In the genomic region with DNA sequence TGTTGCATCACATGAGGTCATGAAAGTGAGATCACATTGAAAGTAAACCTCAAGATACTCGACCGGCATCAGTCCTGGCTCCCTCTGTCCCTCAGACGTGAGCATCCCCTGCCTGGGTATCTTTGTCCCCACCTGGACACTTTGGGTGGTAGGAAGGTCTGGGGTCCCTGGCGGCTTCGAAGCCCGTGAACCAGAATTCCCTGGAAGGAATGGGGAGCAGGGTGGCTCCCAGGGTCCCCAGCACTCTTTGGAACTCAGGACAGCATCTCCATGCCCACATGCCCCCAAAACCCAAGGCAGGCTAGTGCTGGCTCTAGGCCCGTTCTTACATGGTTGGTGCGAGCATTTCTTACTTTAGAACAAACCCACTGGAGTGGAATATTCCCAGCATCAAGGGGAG, we compare ENCODE assay signal across 17 cellular contexts. TPM values are rescaled to one million over a fixed set of nuclear protein-coding genes. Genes with fewer than 3 reads are reported as not detected.
A peak's percentile ranks its signal among the peaks of the same experiment; 100 is the strongest.
DNase-seq lines count a peak whose midpoint lies in the region; ATAC-seq, FAIRE-seq and TF ChIP-seq lines count a peak whose summit lies in the region.
"Had no signal": no experiment of that assay in that cellular context is flagged by ENCODE, and none has a peak within 500 bp of the region (broad histone marks: within the 10 kb centered on the region; RNA-seq: fewer than 3 reads in every experiment).

No MANE protein-coding gene starts in this region.

- no peaks in the 10 kb centered on the region for H3K27me3 ChIP-seq in right lobe of liver
- H3K27me3 ChIP-seq in HepG2 (ENCODE audit: control insufficient read depth in 1 of 2, insufficient read depth in 2 of 2, low read length in 2 of 2): no peaks in the 10 kb centered on the region
- H3K27me3 ChIP-seq in right atrium auricular region: no peaks in the 10 kb centered on the region
- no peaks in the 10 kb centered on the region for H3K27me3 ChIP-seq in sigmoid colon

- DNase-seq in right lobe of liver: peak in 2 of 3 donors; percentile 20 to 38
- DNase-seq in HepG2 (ENCODE audit: low spot score): no peak
- DNase-seq in right atrium auricular region (ENCODE audit: low spot score): no peak
- peak; percentile 26 for DNase-seq in sigmoid colon
- DNase-seq in DMS 273 (lab: John Stamatoyannopoulos, UW; ENCODE audit: unreplicated experiment): no peak
- no peak for DNase-seq in NCI-H345 treated with DMSO at 0.1 percent for 48 hours (lab: John Stamatoyannopoulos, UW; ENCODE audit: unreplicated experiment)
- DNase-seq: GF-D8, NCI-H1436, NCI-H2081, NCI-H510A, NCI-H82, PC-9 had no signal

- TF ChIP-seq EP300 in HepG2 (IDR thresholded peaks at IDR 0.05; ENCODE audit: low read depth in 2 of 2, low read length in 2 of 2) (no peak), HepG2 (CRISPR knock-in tag; IDR thresholded peaks at IDR 0.05; ENCODE audit: borderline replicate concordance) (no peak), sigmoid colon (IDR thresholded peaks at IDR 0.05) (no peak)

- ATAC-seq in right lobe of liver: no peak
- no peak for ATAC-seq in HepG2
- no peak for ATAC-seq in HG03354 (IDR thresholded peaks at IDR 0.05; ENCODE audit: poor library complexity, severe bottlenecking, unreplicated experiment)

- H2AFZ ChIP-seq in HepG2 (ENCODE audit: low read length): no peak overlapping the region
- H2AFZ ChIP-seq: PC-9 had no signal

- no TSS peak for BruUV-seq in HepG2 (replicated peaks; lab: Mats Ljungman, UMichigan)

- intact Hi-C loops in right lobe of liver (cut with DNase I) (no loop called here), HepG2 (cut with micrococcal nuclease; ENCODE audit: unreplicated experiment) (no loop called here), sigmoid colon (cut with DNase I) (no loop called here)

- in situ Hi-C loops in HepG2 (cut with HindIII; ENCODE audit: extremely low pct_ligation_motif_present, low pct_unique_long_range_greater_than_20kb): loop anchor here (25.0 kb wide), 1 partner anchor 219 kb away; no protein-coding TSS in a partner anchor

- no peak for TF ChIP-seq RAD21 in HepG2 (CRISPR knock-in tag; IDR thresholded peaks at IDR 0.05)

- WGBS in right lobe of liver (ENCODE audit: insufficient coverage, low coverage, low lambda C conversion rate, missing lambda C conversion rate): 93% methylated on average over 2 of the region's 8 CpGs
- 95% methylated on average over 5 of the region's 8 CpGs for WGBS in HepG2 (ENCODE audit: low lambda C conversion rate)
- 86 to 94% methylated on average over 8 of the region's 8 CpGs for WGBS in sigmoid colon, 2 donors

- H3K27ac ChIP-seq in right lobe of liver: no peak overlapping the region
- H3K27ac ChIP-seq in HepG2 (ENCODE audit: extremely low read length, insufficient read depth, low read length): no peak overlapping the region
- peak overlapping the region; percentile 88 to 90 for H3K27ac ChIP-seq in right atrium auricular region
- H3K27ac ChIP-seq in sigmoid colon: no peak overlapping the region
- H3K27ac ChIP-seq: KMS-11, PC-9 had no signal

- TF ChIP-seq POLR2A in right lobe of liver (IDR thresholded peaks at IDR 0.05) (no peak), HepG2 (IDR thresholded peaks at IDR 0.05; ENCODE audit: insufficient read depth in 1 of 2, low read depth in 2 of 2, low read length in 2 of 2) (no peak), sigmoid colon (IDR thresholded peaks at IDR 0.05) (no peak)

- CTCF ChIA-PET in HepG2 (lab: Yijun Ruan, JAX; ENCODE audit: low intra/inter-chr PET ratio, low total read pairs): no interaction called here

- FAIRE-seq in HepG2 (lab: Jason Lieb, UNC): no peak
- FAIRE-seq: GM18507, H1 had no signal

- H4K20me1 ChIP-seq in HepG2 (ENCODE audit: insufficient read depth, low read length): no peaks in the 10 kb centered on the region

- H3K36me3 ChIP-seq in right lobe of liver (peaks cover 0 to 6% (median 3%) of the 10 kb centered on the region in 4 donors), HepG2 (replicated peaks in 1 of 2; ENCODE audit: control insufficient read depth in 1 of 2, insufficient read depth in 2 of 2, low read length in 2 of 2) (peaks cover 50 to 85% of the 10 kb centered on the region in 2 experiments; a peak in 4 of 5 replicates), right atrium auricular region (peaks cover 33% of the 10 kb centered on the region), sigmoid colon (peaks cover 16 to 75% (median 35%) of the 10 kb centered on the region in 4 donors)

- TF ChIP-seq CTCF in right lobe of liver (IDR thresholded peaks at IDR 0.05) (no peak), HepG2 (CRISPR knock-in tag; IDR thresholded peaks at IDR 0.05) (no peak), right atrium auricular region (IDR thresholded peaks at IDR 0.05) (no peak), sigmoid colon (IDR thresholded peaks at IDR 0.05) (no peak)

- H3K4me2 ChIP-seq in HepG2 (ENCODE audit: low read depth, low read length): no peak overlapping the region
- H3K4me2 ChIP-seq: KMS-11, PC-9 had no signal

- H3K4me1 ChIP-seq in right lobe of liver (peaks cover 0 to 24% (median 0%) of the 10 kb centered on the region in 4 donors), HepG2 (ENCODE audit: insufficient read depth, low read length) (peaks cover 8% of the 10 kb centered on the region), right atrium auricular region (peaks cover 0 to 91% of the 10 kb centered on the region in 2 donors), sigmoid colon (peaks cover 0 to 7% (median 3%) of the 10 kb centered on the region in 4 donors)

- POLR2A ChIA-PET in HepG2 (lab: Yijun Ruan, JAX): no interaction called here

- H3K9me3 ChIP-seq in right lobe of liver (no peaks in the 10 kb centered on the region), HepG2 (ENCODE audit: low read length) (no peaks in the 10 kb centered on the region), right atrium auricular region (no peaks in the 10 kb centered on the region), sigmoid colon (no peaks in the 10 kb centered on the region)

- H3K4me3 ChIP-seq in right lobe of liver (no peak overlapping the region), HepG2 (replicated peaks in 1 of 3; ENCODE audit: insufficient read depth in 1 of 3, low read depth in 2 of 3, low read length in 3 of 3) (no peak overlapping the region), right atrium auricular region (no peak overlapping the region), sigmoid colon (no peak overlapping the region)
- H3K4me3 ChIP-seq: PC-9 had no signal

- H3K9ac ChIP-seq in HepG2 (ENCODE audit: insufficient read depth, low read depth, low read length): no peak overlapping the region
- H3K9ac ChIP-seq: KMS-11 had no signal

- H3K79me2 ChIP-seq in HepG2 (ENCODE audit: insufficient read depth, low read length): no peaks in the 10 kb centered on the region

RNA-seq across cellular contexts. Expression of a gene that starts 7.5 kb away (rescaled TPM):
- total RNA-seq in right lobe of liver (1 to 10 TPM; 1.1 to 7.1 (median 4.1) TPM), HepG2 (2016; rRNA removed; fragmentation: Illumina TruSeq; extraction: Trizol) (not detected in 2 replicates), right atrium auricular region (10 to 100 TPM in 1 of 2 donors, 1 to 10 TPM in 1; 4.0 to 10.6 TPM), sigmoid colon (under 1 TPM in 2 of 4 donors, not detected in 2; 0.28 to 0.36 TPM)
- total RNA-seq in HepG2 (2016; cell fraction: cytosol; rRNA removed; fragmentation: Illumina TruSeq; extraction: Trizol; ENCODE audit: low read depth): not detected in 2 replicates
- not detected in 2 replicates for total RNA-seq in HepG2 (2016; cell fraction: insoluble cytoplasmic fraction; rRNA removed; fragmentation: Illumina TruSeq; extraction: Trizol)
- total RNA-seq in HepG2 (2016; cell fraction: membrane; rRNA removed; fragmentation: Illumina TruSeq; extraction: Trizol): not detected in 2 replicates
- total RNA-seq in HepG2 (2016; cell fraction: nucleus; rRNA removed; fragmentation: Illumina TruSeq; extraction: Trizol): not detected in 2 replicates
- polyA plus RNA-seq in HepG2 (2011; rRNA removed) (not detected in 2 replicates), sigmoid colon (10 to 100 TPM in 1 of 3 donors, 1 to 10 TPM in 2; 1.8 to 18.3 (median 5.1) TPM)
- not detected in 2 replicates for polyA plus RNA-seq in HepG2 (2011; cell fraction: cytosol; rRNA removed)
- polyA plus RNA-seq in HepG2 (2011; cell fraction: nucleus; rRNA removed): not detected in 2 replicates
- polyA plus RNA-seq in HepG2 (2012): 0.07 TPM in 1 of 2 replicates, not detected in the other
- polyA plus RNA-seq in HepG2 (2016; cell fraction: cytosol; fragmentation: Illumina TruSeq; extraction: Trizol; ENCODE audit: low read depth): not detected in 2 replicates
- polyA plus RNA-seq in HepG2 (2016; cell fraction: insoluble cytoplasmic fraction; fragmentation: Illumina TruSeq; extraction: Trizol; ENCODE audit: low read depth): not detected in 2 replicates
- not detected in 2 replicates for polyA plus RNA-seq in HepG2 (2016; cell fraction: membrane; fragmentation: Illumina TruSeq; extraction: Trizol; ENCODE audit: low read depth)
- polyA plus RNA-seq in HepG2 (2016; cell fraction: nucleus; fragmentation: Illumina TruSeq; extraction: Trizol; ENCODE audit: insufficient read depth, low read depth): not detected in 2 replicates
- 1.4 TPM in 1 of 2 replicates, not detected in the other for polyA minus RNA-seq in HepG2 (2011; rRNA and poly(A)+ RNA removed; ENCODE audit: low replicate concordance)
- polyA minus RNA-seq in HepG2 (2011; cell fraction: cytosol; rRNA and poly(A)+ RNA removed): not detected in 2 replicates
- not detected in 2 replicates for polyA minus RNA-seq in HepG2 (2011; cell fraction: nucleus; rRNA and poly(A)+ RNA removed)

RNA-seq across cellular contexts. Expression of a gene that starts 26.4 kb away (rescaled TPM):
- total RNA-seq in right lobe of liver: 1 to 10 TPM; 2.9 to 7.1 (median 5.0) TPM
- 8.9 and 15.2 TPM in 2 replicates for total RNA-seq in HepG2 (2016; rRNA removed; fragmentation: Illumina TruSeq; extraction: Trizol)
- 9.3 TPM in 2 replicates for total RNA-seq in HepG2 (2016; cell fraction: cytosol; rRNA removed; fragmentation: Illumina TruSeq; extraction: Trizol; ENCODE audit: low read depth)
- total RNA-seq in HepG2 (2016; cell fraction: insoluble cytoplasmic fraction; rRNA removed; fragmentation: Illumina TruSeq; extraction: Trizol): 9.3 and 15.6 TPM in 2 replicates
- total RNA-seq in HepG2 (2016; cell fraction: membrane; rRNA removed; fragmentation: Illumina TruSeq; extraction: Trizol): 18.3 and 19.5 TPM in 2 replicates
- 16.4 and 16.6 TPM in 2 replicates for total RNA-seq in HepG2 (2016; cell fraction: nucleus; rRNA removed; fragmentation: Illumina TruSeq; extraction: Trizol)
- 15.4 and 18.6 TPM in 2 replicates for polyA plus RNA-seq in HepG2 (2011; rRNA removed)
- polyA plus RNA-seq in HepG2 (2011; cell fraction: cytosol; rRNA removed): 16.1 and 19.7 TPM in 2 replicates
- 28.4 and 31.3 TPM in 2 replicates for polyA plus RNA-seq in HepG2 (2011; cell fraction: nucleus; rRNA removed)
- polyA plus RNA-seq in HepG2 (2012): 11.1 and 17.5 TPM in 2 replicates
- polyA plus RNA-seq in HepG2 (2016; cell fraction: cytosol; fragmentation: Illumina TruSeq; extraction: Trizol; ENCODE audit: low read depth): 16.2 and 17.4 TPM in 2 replicates
- polyA plus RNA-seq in HepG2 (2016; cell fraction: insoluble cytoplasmic fraction; fragmentation: Illumina TruSeq; extraction: Trizol; ENCODE audit: low read depth): 8.6 and 11.3 TPM in 2 replicates
- 16.1 and 17.7 TPM in 2 replicates for polyA plus RNA-seq in HepG2 (2016; cell fraction: membrane; fragmentation: Illumina TruSeq; extraction: Trizol; ENCODE audit: low read depth)
- polyA plus RNA-seq in HepG2 (2016; cell fraction: nucleus; fragmentation: Illumina TruSeq; extraction: Trizol; ENCODE audit: insufficient read depth, low read depth): 31.8 and 34.3 TPM in 2 replicates
- polyA minus RNA-seq in HepG2 (2011; rRNA and poly(A)+ RNA removed; ENCODE audit: low replicate concordance): 11.5 and 32.8 TPM in 2 replicates
- 4.7 and 5.8 TPM in 2 replicates for polyA minus RNA-seq in HepG2 (2011; cell fraction: cytosol; rRNA and poly(A)+ RNA removed)
- 21.2 and 32.8 TPM in 2 replicates for polyA minus RNA-seq in HepG2 (2011; cell fraction: nucleus; rRNA and poly(A)+ RNA removed)
- 10 to 100 TPM; 10.6 to 15.5 TPM for total RNA-seq in right atrium auricular region
- total RNA-seq in sigmoid colon: 10 to 100 TPM; 13.8 to 23.5 (median 16.4) TPM
- polyA plus RNA-seq in sigmoid colon: 10 to 100 TPM in 1 of 3 donors, 1 to 10 TPM in 2; 4.8 to 12.5 (median 5.5) TPM

RNA-seq across cellular contexts. Expression of a gene that starts 44.5 kb away (rescaled TPM):
- total RNA-seq in right lobe of liver (10 to 100 TPM; 19.9 to 70.2 (median 25.3) TPM), HepG2 (2016; rRNA removed; fragmentation: Illumina TruSeq; extraction: Trizol) (74.0 and 75.8 TPM in 2 replicates), right atrium auricular region (10 to 100 TPM; 41.4 to 45.9 TPM), sigmoid colon (10 to 100 TPM; 25.0 to 85.7 (median 45.5) TPM)
- total RNA-seq in HepG2 (2016; cell fraction: cytosol; rRNA removed; fragmentation: Illumina TruSeq; extraction: Trizol; ENCODE audit: low read depth): 49.5 and 56.5 TPM in 2 replicates
- 57.1 and 69.6 TPM in 2 replicates for total RNA-seq in HepG2 (2016; cell fraction: insoluble cytoplasmic fraction; rRNA removed; fragmentation: Illumina TruSeq; extraction: Trizol)
- 60.2 and 66.9 TPM in 2 replicates for total RNA-seq in HepG2 (2016; cell fraction: membrane; rRNA removed; fragmentation: Illumina TruSeq; extraction: Trizol)
- total RNA-seq in HepG2 (2016; cell fraction: nucleus; rRNA removed; fragmentation: Illumina TruSeq; extraction: Trizol): 33.7 and 37.0 TPM in 2 replicates
- polyA plus RNA-seq in HepG2 (2011; rRNA removed) (150 and 166 TPM in 2 replicates), sigmoid colon (10 to 100 TPM; 39.0 to 70.8 (median 43.9) TPM)
- 110 and 129 TPM in 2 replicates for polyA plus RNA-seq in HepG2 (2011; cell fraction: cytosol; rRNA removed)
- polyA plus RNA-seq in HepG2 (2011; cell fraction: nucleus; rRNA removed): 88.0 and 96.6 TPM in 2 replicates
- polyA plus RNA-seq in HepG2 (2012): 99.4 and 113 TPM in 2 replicates
- 78.3 and 90.9 TPM in 2 replicates for polyA plus RNA-seq in HepG2 (2016; cell fraction: cytosol; fragmentation: Illumina TruSeq; extraction: Trizol; ENCODE audit: low read depth)
- polyA plus RNA-seq in HepG2 (2016; cell fraction: insoluble cytoplasmic fraction; fragmentation: Illumina TruSeq; extraction: Trizol; ENCODE audit: low read depth): 127 and 143 TPM in 2 replicates
- polyA plus RNA-seq in HepG2 (2016; cell fraction: membrane; fragmentation: Illumina TruSeq; extraction: Trizol; ENCODE audit: low read depth): 82.2 and 92.9 TPM in 2 replicates
- polyA plus RNA-seq in HepG2 (2016; cell fraction: nucleus; fragmentation: Illumina TruSeq; extraction: Trizol; ENCODE audit: insufficient read depth, low read depth): 92.2 and 94.0 TPM in 2 replicates
- 77.2 and 97.6 TPM in 2 replicates for polyA minus RNA-seq in HepG2 (2011; rRNA and poly(A)+ RNA removed; ENCODE audit: low replicate concordance)
- polyA minus RNA-seq in HepG2 (2011; cell fraction: cytosol; rRNA and poly(A)+ RNA removed): 35.3 and 48.0 TPM in 2 replicates
- 55.2 and 55.9 TPM in 2 replicates for polyA minus RNA-seq in HepG2 (2011; cell fraction: nucleus; rRNA and poly(A)+ RNA removed)

RNA-seq across cellular contexts. Expression of a gene that starts 58.6 kb away (rescaled TPM):
- 1 to 10 TPM in 2 of 6 experiments, under 1 TPM in 4; 0.59 to 1.3 (median 0.90) TPM for total RNA-seq in right lobe of liver
- 2.7 and 8.9 TPM in 2 replicates for total RNA-seq in HepG2 (2016; rRNA removed; fragmentation: Illumina TruSeq; extraction: Trizol)
- total RNA-seq in HepG2 (2016; cell fraction: cytosol; rRNA removed; fragmentation: Illumina TruSeq; extraction: Trizol; ENCODE audit: low read depth): 1.8 and 2.5 TPM in 2 replicates
- 2.3 and 8.4 TPM in 2 replicates for total RNA-seq in HepG2 (2016; cell fraction: insoluble cytoplasmic fraction; rRNA removed; fragmentation: Illumina TruSeq; extraction: Trizol)
- 2.3 and 2.5 TPM in 2 replicates for total RNA-seq in HepG2 (2016; cell fraction: membrane; rRNA removed; fragmentation: Illumina TruSeq; extraction: Trizol)
- total RNA-seq in HepG2 (2016; cell fraction: nucleus; rRNA removed; fragmentation: Illumina TruSeq; extraction: Trizol): 8.4 and 12.1 TPM in 2 replicates
- polyA plus RNA-seq in HepG2 (2011; rRNA removed): 28.6 and 88.6 TPM in 2 replicates
- 28.4 and 53.0 TPM in 2 replicates for polyA plus RNA-seq in HepG2 (2011; cell fraction: cytosol; rRNA removed)
- polyA plus RNA-seq in HepG2 (2011; cell fraction: nucleus; rRNA removed): 63.0 and 95.6 TPM in 2 replicates
- polyA plus RNA-seq in HepG2 (2012): 39.9 and 70.8 TPM in 2 replicates
- 0.88 and 0.92 TPM in 2 replicates for polyA plus RNA-seq in HepG2 (2016; cell fraction: cytosol; fragmentation: Illumina TruSeq; extraction: Trizol; ENCODE audit: low read depth)
- polyA plus RNA-seq in HepG2 (2016; cell fraction: insoluble cytoplasmic fraction; fragmentation: Illumina TruSeq; extraction: Trizol; ENCODE audit: low read depth): 3.0 and 3.5 TPM in 2 replicates
- polyA plus RNA-seq in HepG2 (2016; cell fraction: membrane; fragmentation: Illumina TruSeq; extraction: Trizol; ENCODE audit: low read depth): 1.7 TPM in 2 replicates
- polyA plus RNA-seq in HepG2 (2016; cell fraction: nucleus; fragmentation: Illumina TruSeq; extraction: Trizol; ENCODE audit: insufficient read depth, low read depth): 13.9 and 17.6 TPM in 2 replicates
- polyA minus RNA-seq in HepG2 (2011; rRNA and poly(A)+ RNA removed; ENCODE audit: low replicate concordance): 28.7 TPM in 1 of 2 replicates, not detected in the other
- 5.1 and 17.3 TPM in 2 replicates for polyA minus RNA-seq in HepG2 (2011; cell fraction: cytosol; rRNA and poly(A)+ RNA removed)
- polyA minus RNA-seq in HepG2 (2011; cell fraction: nucleus; rRNA and poly(A)+ RNA removed): 9.9 and 21.9 TPM in 2 replicates
- 10 to 100 TPM in 1 of 2 donors, 1 to 10 TPM in 1; 2.2 to 12.3 TPM for total RNA-seq in right atrium auricular region
- total RNA-seq in sigmoid colon: 1 to 10 TPM; 4.6 to 9.9 (median 8.6) TPM
- 1 to 10 TPM in 1 of 3 donors, under 1 TPM in 1, not detected in 1; 0.60 to 4.4 TPM for polyA plus RNA-seq in sigmoid colon
- polyA plus RNA-seq: CD14-positive monocyte had no signal

Comparison
In these comparisons a context has a peak if more than half of its experiments do, and no peak if none do; other contexts are left out.
1. DNase-seq: peak in right lobe of liver (2 of 3) and sigmoid colon (single experiment); none in HepG2 (single experiment), right atrium auricular region (single experiment), DMS 273 (single experiment) and NCI-H345 treated with DMSO at 0.1 percent for 48 hours (single experiment).
2. H3K27ac ChIP-seq: peak in right atrium auricular region (2 of 2); none in right lobe of liver (0 of 3), HepG2 (single experiment) and sigmoid colon (0 of 4).